ENCODE assay signal across 12 cellular contexts in genomic region chr5:116037236-116037822, GRCh38. TPM values are rescaled to one million over a fixed set of nuclear protein-coding genes. Genes with fewer than 3 reads are reported as not detected.
DNase-seq lines count a peak whose midpoint lies in the region; ATAC-seq and TF ChIP-seq lines count a peak whose summit lies in the region.
"Had no signal": no experiment of that assay in that cellular context is flagged by ENCODE, and none has a peak within 500 bp of the region (broad histone marks: within the 10 kb centered on the region; RNA-seq: fewer than 3 reads in every experiment).

No MANE protein-coding gene starts in this region.

- H3K4me1 Mint-ChIP-seq in CD8-positive, alpha-beta T cell (ENCODE audit: low read depth), result peaks cover 16% of the 10 kb centered on the region
- H3K4me1 Mint-ChIP-seq in memory B cell, result peaks cover 49% of the 10 kb centered on the region
- H3K4me1 Mint-ChIP-seq in Caco-2 (ENCODE audit: low read depth, unreplicated experiment), result no peaks in the 10 kb centered on the region
- H3K4me1 Mint-ChIP-seq: mesothelial cell of epicardium had no signal

- no peaks in the 10 kb centered on the region for H3K9me3 ChIP-seq in CD8-positive, alpha-beta T cell (ENCODE audit: low read length)
- H3K9me3 ChIP-seq in Caco-2, result no peaks in the 10 kb centered on the region

- no peak overlapping the region for H3K4me3 Mint-ChIP-seq in CD8-positive, alpha-beta T cell
- H3K4me3 Mint-ChIP-seq in memory B cell (no peak overlapping the region), Caco-2 (ENCODE audit: unreplicated experiment) (no peak overlapping the region)
- H3K4me3 Mint-ChIP-seq: mesothelial cell of epicardium had no signal

- ATAC-seq in CD8-positive, alpha-beta T cell, result no peak
- ATAC-seq in HG02973 (IDR thresholded peaks at IDR 0.05; ENCODE audit: unreplicated experiment) (peak; percentile 46), memory B cell (ENCODE audit: low read depth) (no peak), HG03457 (IDR thresholded peaks at IDR 0.05; ENCODE audit: unreplicated experiment) (no peak), GM18867 (IDR thresholded peaks at IDR 0.05; ENCODE audit: unreplicated experiment) (no peak)

- no peaks in the 10 kb centered on the region for H3K4me1 ChIP-seq in CD8-positive, alpha-beta T cell (ENCODE audit: insufficient read depth, low read length)
- H3K4me1 ChIP-seq in Caco-2, result no peaks in the 10 kb centered on the region

- H3K27ac Mint-ChIP-seq in CD8-positive, alpha-beta T cell, result peak overlapping the region; percentile 16
- H3K27ac Mint-ChIP-seq in memory B cell (peak overlapping the region; percentile 75), Caco-2 (ENCODE audit: unreplicated experiment) (no peak overlapping the region)
- H3K27ac Mint-ChIP-seq: mesothelial cell of epicardium had no signal

- intact Hi-C loops in CD8-positive, alpha-beta T cell (cut with DNase I, micrococcal nuclease), result no loop called here
- intact Hi-C loops in Caco-2 (cut with micrococcal nuclease; ENCODE audit: unreplicated experiment), result no loop called here

- TF ChIP-seq CTCF in CD8-positive, alpha-beta T cell (IDR thresholded peaks at IDR 0.05), result no peak
- TF ChIP-seq CTCF in RWPE1 (conservative IDR thresholded peaks at IDR 0.05; ENCODE audit: low read depth) (no peak), Caco-2 (IDR thresholded peaks at IDR 0.05; ENCODE audit: insufficient read depth in 1 of 2, low read depth in 1 of 2, low read length in 1 of 2, severe bottlenecking in 1 of 2, unreplicated experiment in 1 of 2) (no peak)

- CTCF ChIA-PET in CD8-positive, alpha-beta T cell (lab: Charles Lee), result interaction anchor here (1.4 kb wide), 1 partner anchor 73 kb away, joined by 4 read pairs; no protein-coding TSS in a partner anchor
- CTCF ChIA-PET in RWPE1 (lab: Yijun Ruan, JAX) (no interaction called here), Caco-2 (lab: Charles Lee) (no interaction called here)

- no peak overlapping the region for H3K4me3 ChIP-seq in CD8-positive, alpha-beta T cell (ENCODE audit: low read depth, low read length)
- H3K4me3 ChIP-seq in Caco-2 (ENCODE audit: low read depth, low read length), result no peak overlapping the region

- H3K27me3 ChIP-seq in CD8-positive, alpha-beta T cell (ENCODE audit: insufficient read depth, low read length), result peaks cover 3% of the 10 kb centered on the region
- H3K27me3 ChIP-seq in Caco-2 (replicated peaks; ENCODE audit: control insufficient read depth, insufficient read depth, low read length), result peaks cover 4% of the 10 kb centered on the region

- POLR2A ChIA-PET in CD8-positive, alpha-beta T cell (lab: Charles Lee), result no interaction called here
- POLR2A ChIA-PET in RWPE1 (lab: Yijun Ruan, JAX; ENCODE audit: low non-redundant PET) (no interaction called here), Caco-2 (lab: Charles Lee) (no interaction called here)

- BruUV-seq in Caco-2 (replicated peaks; lab: Mats Ljungman, UMichigan), result no TSS peak

- DNase-seq in CD8-positive, alpha-beta T cell, result no peak
- DNase-seq in SW480 (ENCODE audit: low spot score), result peak; percentile 17
- no peak for DNase-seq in memory B cell (ENCODE audit: low spot score in 2 of 2)
- no peak for DNase-seq in RWPE1 (ENCODE audit: low spot score)
- DNase-seq in Caco-2, result no peak
- DNase-seq: HCEC 1CT, hypothalamus had no signal

- H3K36me3 ChIP-seq in CD8-positive, alpha-beta T cell (ENCODE audit: insufficient read depth, low read length), result no peaks in the 10 kb centered on the region
- H3K36me3 ChIP-seq in Caco-2 (ENCODE audit: control insufficient read depth, insufficient read depth, low read length), result no peaks in the 10 kb centered on the region

- H3K27me3 Mint-ChIP-seq in CD8-positive, alpha-beta T cell (ENCODE audit: low read depth), result peaks cover 13% of the 10 kb centered on the region
- H3K27me3 Mint-ChIP-seq in memory B cell (no peaks in the 10 kb centered on the region), Caco-2 (ENCODE audit: insufficient read depth, unreplicated experiment) (peaks cover 19% of the 10 kb centered on the region)

- no peaks in the 10 kb centered on the region for H3K9me3 Mint-ChIP-seq in CD8-positive, alpha-beta T cell
- H3K9me3 Mint-ChIP-seq in memory B cell, result no peaks in the 10 kb centered on the region
- H3K9me3 Mint-ChIP-seq in Caco-2 (ENCODE audit: unreplicated experiment), result no peaks in the 10 kb centered on the region
- H3K9me3 Mint-ChIP-seq: mesothelial cell of epicardium had no signal

- no peak overlapping the region for H3K27ac ChIP-seq in CD8-positive, alpha-beta T cell (ENCODE audit: low read depth, low read length)
- no peak overlapping the region for H3K27ac ChIP-seq in RWPE1

- H3K36me3 Mint-ChIP-seq in CD8-positive, alpha-beta T cell, result no peaks in the 10 kb centered on the region
- H3K36me3 Mint-ChIP-seq in memory B cell (no peaks in the 10 kb centered on the region), Caco-2 (ENCODE audit: insufficient read depth, unreplicated experiment) (no peaks in the 10 kb centered on the region)
- H3K36me3 Mint-ChIP-seq: mesothelial cell of epicardium had no signal

RNA-seq across cellular contexts. Expression of gene ARL14EPL, which starts 5.1 kb away (rescaled TPM):
- 1 to 10 TPM in 1 of 2 experiments, under 1 TPM in 1; 0.44 to 1.0 TPM for total RNA-seq in CD8-positive, alpha-beta T cell
- not detected in 2 replicates for total RNA-seq in Caco-2 (2022)
- total RNA-seq: RPMI7951 had no signal

RNA-seq across cellular contexts. Expression of gene COMMD10, which starts 47.5 kb away (rescaled TPM):
- 10 to 100 TPM; 18.0 to 18.8 TPM for total RNA-seq in CD8-positive, alpha-beta T cell
- total RNA-seq in Caco-2 (2022), result 26.4 and 30.4 TPM in 2 replicates
